12 cellular contexts compared by ENCODE assay signal in genomic region chr14:36580141-36580855, GRCh38. TPM values are rescaled to one million over a fixed set of nuclear protein-coding genes. Genes with fewer than 3 reads are reported as not detected.
DNase-seq lines count a peak whose midpoint lies in the region; ATAC-seq and TF ChIP-seq lines count a peak whose summit lies in the region.
"Had no signal": no experiment of that assay in that cellular context is flagged by ENCODE, and none has a peak within 500 bp of the region (broad histone marks: within the 10 kb centered on the region; RNA-seq: fewer than 3 reads in every experiment).

No MANE protein-coding gene starts in this region.

- H3K4me1 Mint-ChIP-seq in nephron, result no peaks in the 10 kb centered on the region
- no peaks in the 10 kb centered on the region for H3K4me1 Mint-ChIP-seq in type B pancreatic cell (ENCODE audit: unreplicated experiment)

- TF ChIP-seq POLR2A in heart left ventricle (IDR thresholded peaks at IDR 0.05), result no peak

- peak overlapping the region in 2 of 3 experiments; percentile 25 to 40 for H3K4me3 Mint-ChIP-seq in nephron
- H3K4me3 Mint-ChIP-seq in type B pancreatic cell, result peak overlapping the region; percentile 49
- H3K4me3 Mint-ChIP-seq: activated naive CD4-positive, alpha-beta T cell treated with anti-CD3 and anti-CD28 coated beads, Interleukin-2, amount 10 ng/mL, durations not matched to agents 7 days and 5 days had no signal

- H3K9me3 ChIP-seq in heart left ventricle (no peaks in the 10 kb centered on the region), ectodermal cell (ENCODE audit: control insufficient read depth, low read length) (no peaks in the 10 kb centered on the region)

- H3K27ac Mint-ChIP-seq in nephron, result no peak overlapping the region
- no peak overlapping the region for H3K27ac Mint-ChIP-seq in type B pancreatic cell
- H3K27ac Mint-ChIP-seq: activated naive CD4-positive, alpha-beta T cell treated with anti-CD3 and anti-CD28 coated beads, Interleukin-2, amount 10 ng/mL, durations not matched to agents 7 days and 5 days had no signal

- H3K4me1 ChIP-seq in heart left ventricle, result peaks cover 3 to 33% (median 13%) of the 10 kb centered on the region in 12 donors
- H3K4me1 ChIP-seq in ectodermal cell (ENCODE audit: control insufficient read depth, insufficient read depth, low read length), result peaks cover 17% of the 10 kb centered on the region

- WGBS in heart left ventricle, 4 donors, result 1 to 3% (median 3%) methylated on average over 44 to 51 of the region's 51 CpGs
- WGBS in ectodermal cell, 2 experiments, result 1% methylated on average over 51 of the region's 51 CpGs

- intact Hi-C loops in heart left ventricle (cut with DNase I), result no loop called here
- intact Hi-C loops in left cardiac atrium (cut with DNase I), result no loop called here

- H3K27me3 Mint-ChIP-seq in nephron (ENCODE audit: low read depth) (no peaks in the 10 kb centered on the region), type B pancreatic cell (peaks cover 41% of the 10 kb centered on the region)

- no peak for TF ChIP-seq CTCF in heart left ventricle (IDR thresholded peaks at IDR 0.05)
- no peak for TF ChIP-seq CTCF in nephron (IDR thresholded peaks at IDR 0.05; ENCODE audit: unreplicated experiment in 3 of 3)
- no peak for TF ChIP-seq CTCF in type B pancreatic cell (conservative IDR thresholded peaks at IDR 0.05)

- peak overlapping the region in 7 of 12 donors; percentile 30 to 53 (median 46) for H3K4me3 ChIP-seq in heart left ventricle
- peak overlapping the region; percentile 37 for H3K4me3 ChIP-seq in ectodermal cell (ENCODE audit: insufficient read depth, low read depth, low read length)

- H3K36me3 ChIP-seq in heart left ventricle (no peaks in the 10 kb centered on the region), ectodermal cell (ENCODE audit: control insufficient read depth, insufficient read depth, low read length) (no peaks in the 10 kb centered on the region)

- no peaks in the 10 kb centered on the region for H3K36me3 Mint-ChIP-seq in nephron (ENCODE audit: low read depth)
- no peaks in the 10 kb centered on the region for H3K36me3 Mint-ChIP-seq in type B pancreatic cell
- H3K36me3 Mint-ChIP-seq: activated naive CD4-positive, alpha-beta T cell treated with anti-CD3 and anti-CD28 coated beads, Interleukin-2, amount 10 ng/mL, durations not matched to agents 7 days and 5 days had no signal

- DNase-seq in heart left ventricle (no peak), left cardiac atrium (no peak), type B pancreatic cell (ENCODE audit: extremely low spot score, unreplicated experiment) (no peak), substantia nigra (lab: John Stamatoyannopoulos, UW) (no peak), foreskin melanocyte (no peak)
- DNase-seq: activated naive CD4-positive, alpha-beta T cell treated with anti-CD3 and anti-CD28 coated beads, Interleukin-2, amount 10 ng/mL, durations not matched to agents 7 days and 5 days; NCI-H187 treated with DMSO at 0.1 percent for 48 hours had no signal

- no peak overlapping the region for H3K27ac ChIP-seq in heart left ventricle
- H3K27ac ChIP-seq in ectodermal cell (ENCODE audit: insufficient read depth, low read depth, low read length, poor library complexity, severe bottlenecking), result no peak overlapping the region
- H3K27ac ChIP-seq in substantia nigra (ENCODE audit: low read depth, low read length, poor library complexity, severe bottlenecking), result no peak overlapping the region

- H3K27me3 ChIP-seq in heart left ventricle, result peaks cover 50 to 100% (median 94%) of the 10 kb centered on the region in 9 donors
- peaks cover 100% of the 10 kb centered on the region for H3K27me3 ChIP-seq in ectodermal cell (ENCODE audit: control insufficient read depth, insufficient read depth, low read length, poor library complexity, severe bottlenecking)

- ATAC-seq in heart left ventricle, result no peak
- no peak for ATAC-seq in left cardiac atrium
- no peak for ATAC-seq in GM21367 (IDR thresholded peaks at IDR 0.05; ENCODE audit: unreplicated experiment)

- no peaks in the 10 kb centered on the region for H3K9me3 Mint-ChIP-seq in nephron
- H3K9me3 Mint-ChIP-seq in type B pancreatic cell, result no peaks in the 10 kb centered on the region
- H3K9me3 Mint-ChIP-seq: activated naive CD4-positive, alpha-beta T cell treated with anti-CD3 and anti-CD28 coated beads, Interleukin-2, amount 10 ng/mL, durations not matched to agents 7 days and 5 days had no signal

RNA-seq across cellular contexts. Expression of gene NKX2-8, which starts 2.1 kb away (rescaled TPM):
- total RNA-seq in heart left ventricle (not detected), left cardiac atrium (not detected), type B pancreatic cell (ENCODE audit: low replicate concordance) (1.1 and 2.1 TPM in 2 replicates)
- polyA plus RNA-seq in heart left ventricle, result not detected
- polyA plus RNA-seq in ectodermal cell (2013, experiment 1 of 4), result not detected
- polyA plus RNA-seq in ectodermal cell (2013, experiment 2 of 4), result not detected
- polyA plus RNA-seq in ectodermal cell (2013, experiment 3 of 4), result not detected
- not detected for polyA plus RNA-seq in ectodermal cell (2013, experiment 4 of 4)
- total RNA-seq: left lobe of liver, ureter had no signal
